In the genomic region with DNA sequence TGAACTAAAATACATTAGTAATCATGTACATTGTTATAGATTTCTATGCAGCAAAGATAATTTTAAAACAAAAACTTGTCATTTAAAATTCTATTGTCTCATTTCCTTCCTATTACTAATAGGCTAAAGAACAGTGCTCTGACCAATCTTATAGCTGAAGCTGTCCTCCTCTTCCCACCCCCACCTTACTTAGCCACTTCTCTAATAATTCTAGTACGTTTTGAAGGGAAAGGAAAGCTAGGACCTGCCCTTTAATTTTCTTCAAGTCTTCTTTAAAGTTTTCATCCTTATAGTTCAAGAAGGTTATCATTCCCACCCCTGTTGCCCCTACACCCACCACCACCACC, we compare ENCODE assay signal across 13 cellular contexts.
DNase-seq lines count a peak whose midpoint lies in the region; ATAC-seq and TF ChIP-seq lines count a peak whose summit lies in the region.
"Had no signal": no experiment of that assay in that cellular context is flagged by ENCODE, and none has a peak within 500 bp of the region (broad histone marks: within the 10 kb centered on the region; RNA-seq: fewer than 3 reads in every experiment).

No MANE protein-coding gene starts in this region.

- peak overlapping the region; percentile 95 for H3K27ac Mint-ChIP-seq in endothelial cell (ENCODE audit: unreplicated experiment)
- peak overlapping the region; percentile 79 to 91 for H3K27ac Mint-ChIP-seq in natural killer cell treated with Interleukin-12 subunit alpha and Interleukin-12 subunit beta and Interleukin-15 and Interleukin-18, amount 100 ng/mL, for 72 hours
- peak overlapping the region; percentile 58 for H3K27ac Mint-ChIP-seq in type B pancreatic cell
- H3K27ac Mint-ChIP-seq in CD8-positive, alpha-beta T cell: no peak overlapping the region

- H3K4me3 ChIP-seq in cardiac muscle cell: no peak overlapping the region
- H3K4me3 ChIP-seq in HAP-1: no peak overlapping the region
- H3K4me3 ChIP-seq in CD8-positive, alpha-beta T cell (ENCODE audit: low read depth, low read length): no peak overlapping the region

- peaks cover under 1% of the 10 kb centered on the region for H3K36me3 ChIP-seq in cardiac muscle cell
- no peaks in the 10 kb centered on the region for H3K36me3 ChIP-seq in HAP-1 (replicated peaks)
- no peaks in the 10 kb centered on the region for H3K36me3 ChIP-seq in CD8-positive, alpha-beta T cell (ENCODE audit: insufficient read depth, low read length)

- no peaks in the 10 kb centered on the region for H3K9me3 Mint-ChIP-seq in endothelial cell (ENCODE audit: unreplicated experiment)
- no peaks in the 10 kb centered on the region for H3K9me3 Mint-ChIP-seq in natural killer cell treated with Interleukin-12 subunit alpha and Interleukin-12 subunit beta and Interleukin-15 and Interleukin-18, amount 100 ng/mL, for 72 hours
- no peaks in the 10 kb centered on the region for H3K9me3 Mint-ChIP-seq in type B pancreatic cell
- H3K9me3 Mint-ChIP-seq in CD8-positive, alpha-beta T cell: no peaks in the 10 kb centered on the region
- H3K9me3 Mint-ChIP-seq: naive thymus-derived CD8-positive, alpha-beta T cell had no signal

- peaks cover 5% of the 10 kb centered on the region for H3K36me3 Mint-ChIP-seq in endothelial cell (ENCODE audit: low read depth, unreplicated experiment)
- peaks cover 6% of the 10 kb centered on the region for H3K36me3 Mint-ChIP-seq in natural killer cell treated with Interleukin-12 subunit alpha and Interleukin-12 subunit beta and Interleukin-15 and Interleukin-18, amount 100 ng/mL, for 72 hours
- peaks cover 14% of the 10 kb centered on the region for H3K36me3 Mint-ChIP-seq in type B pancreatic cell
- H3K36me3 Mint-ChIP-seq in CD8-positive, alpha-beta T cell: peaks cover 6% of the 10 kb centered on the region

- H3K4me1 ChIP-seq in cardiac muscle cell (ENCODE audit: low read depth) (peaks cover 68% of the 10 kb centered on the region), HAP-1 (peaks cover 22% of the 10 kb centered on the region)
- peaks cover 77% of the 10 kb centered on the region for H3K4me1 ChIP-seq in CD8-positive, alpha-beta T cell (ENCODE audit: insufficient read depth, low read length)

- no peak for ATAC-seq in Right ventricle myocardium inferior
- ATAC-seq in natural killer cell treated with Interleukin-12 subunit alpha and Interleukin-12 subunit beta and Interleukin-15 and Interleukin-18, amount 100 ng/mL, for 72 hours: no peak
- ATAC-seq in CD8-positive, alpha-beta T cell: no peak
- ATAC-seq in HG03039 (IDR thresholded peaks at IDR 0.05; ENCODE audit: unreplicated experiment): no peak
- ATAC-seq: naive thymus-derived CD8-positive, alpha-beta T cell had no signal

- H3K4me3 Mint-ChIP-seq in endothelial cell (ENCODE audit: unreplicated experiment): peak overlapping the region; percentile 62
- peak overlapping the region; percentile 55 for H3K4me3 Mint-ChIP-seq in natural killer cell treated with Interleukin-12 subunit alpha and Interleukin-12 subunit beta and Interleukin-15 and Interleukin-18, amount 100 ng/mL, for 72 hours
- H3K4me3 Mint-ChIP-seq in type B pancreatic cell: no peak overlapping the region
- no peak overlapping the region for H3K4me3 Mint-ChIP-seq in CD8-positive, alpha-beta T cell

- in situ Hi-C loops in HAP-1 (cut with MboI; ENCODE audit: low sequenced_read_pairs): no loop called here

- H3K27ac ChIP-seq in cardiac muscle cell: peak overlapping the region; percentile 25
- no peak overlapping the region for H3K27ac ChIP-seq in CD8-positive, alpha-beta T cell (ENCODE audit: low read depth, low read length)

- H3K27me3 Mint-ChIP-seq in endothelial cell (ENCODE audit: unreplicated experiment) (peaks cover 11% of the 10 kb centered on the region), type B pancreatic cell (no peaks in the 10 kb centered on the region)
- no peaks in the 10 kb centered on the region for H3K27me3 Mint-ChIP-seq in natural killer cell treated with Interleukin-12 subunit alpha and Interleukin-12 subunit beta and Interleukin-15 and Interleukin-18, amount 100 ng/mL, for 72 hours
- H3K27me3 Mint-ChIP-seq in CD8-positive, alpha-beta T cell (ENCODE audit: low read depth): no peaks in the 10 kb centered on the region
- H3K27me3 Mint-ChIP-seq: naive thymus-derived CD8-positive, alpha-beta T cell had no signal

- H3K9me3 ChIP-seq in cardiac muscle cell (ENCODE audit: low read depth) (no peaks in the 10 kb centered on the region), HAP-1 (no peaks in the 10 kb centered on the region)
- no peaks in the 10 kb centered on the region for H3K9me3 ChIP-seq in CD8-positive, alpha-beta T cell (ENCODE audit: low read length)

- POLR2A ChIA-PET in CD8-positive, alpha-beta T cell (lab: Charles Lee): interaction anchor here (1.8 kb wide), 1 partner anchor 10 kb away, joined by 5 read pairs; no protein-coding TSS in a partner anchor

- no peaks in the 10 kb centered on the region for H3K27me3 ChIP-seq in cardiac muscle cell
- H3K27me3 ChIP-seq in HAP-1 (ENCODE audit: low read depth): no peaks in the 10 kb centered on the region
- no peaks in the 10 kb centered on the region for H3K27me3 ChIP-seq in CD8-positive, alpha-beta T cell (ENCODE audit: insufficient read depth, low read length)

- intact Hi-C loops in Right ventricle myocardium inferior (cut with DNase I): loop anchor here (2.0 to 5.0 kb wide), 2 partner anchors 41 to 55 kb away; no protein-coding TSS in a partner anchor
- intact Hi-C loops in CD8-positive, alpha-beta T cell (cut with DNase I, micrococcal nuclease): no loop called here

- CTCF ChIA-PET in CD8-positive, alpha-beta T cell (lab: Charles Lee): interaction anchor here (1.5 kb wide), 1 partner anchor 19 kb away, joined by 9 read pairs; no protein-coding TSS in a partner anchor

- DNase-seq in cardiac muscle cell (ENCODE audit: low read depth in 1 of 2, low spot score in 1 of 2) (no peak), Right ventricle myocardium inferior (ENCODE audit: missing footprints) (no peak), endothelial cell (ENCODE audit: low spot score) (no peak), type B pancreatic cell (ENCODE audit: extremely low spot score, unreplicated experiment) (no peak), HAP-1 (ENCODE audit: low spot score in 2 of 2) (no peak)
- no peak for DNase-seq in natural killer cell treated with Interleukin-12 subunit alpha and Interleukin-12 subunit beta and Interleukin-15 and Interleukin-18, amount 100 ng/mL, for 72 hours (ENCODE audit: low spot score)
- no peak for DNase-seq in CD8-positive, alpha-beta T cell
- DNase-seq: ACHN; activated CD8-positive, alpha-beta memory T cell treated with anti-CD3 and anti-CD28 coated beads, Interleukin-2, amount 50 U/mL, for 48 hours; naive thymus-derived CD8-positive, alpha-beta T cell; NCI-H2171 treated with DMSO at 0.1 percent for 48 hours; stimulated activated CD4-positive, alpha-beta T cell treated with anti-CD3 and anti-CD28 coated beads, Interleukin-12 subunit alpha, Interleukin-12 subunit beta, amount 100 ng/mL, for 4 hours had no signal

- TF ChIP-seq CTCF in cardiac muscle cell (IDR thresholded peaks at IDR 0.05; ENCODE audit: low read depth, low read length) (no peak), endothelial cell (IDR thresholded peaks at IDR 0.05; ENCODE audit: unreplicated experiment) (no peak), type B pancreatic cell (conservative IDR thresholded peaks at IDR 0.05) (no peak)
- no peak for TF ChIP-seq CTCF in CD8-positive, alpha-beta T cell (IDR thresholded peaks at IDR 0.05)

- H3K4me1 Mint-ChIP-seq in endothelial cell (ENCODE audit: unreplicated experiment) (peaks cover 82% of the 10 kb centered on the region), type B pancreatic cell (ENCODE audit: unreplicated experiment) (peaks cover 66% of the 10 kb centered on the region)
- peaks cover 71 to 80% of the 10 kb centered on the region in 2 donors for H3K4me1 Mint-ChIP-seq in natural killer cell treated with Interleukin-12 subunit alpha and Interleukin-12 subunit beta and Interleukin-15 and Interleukin-18, amount 100 ng/mL, for 72 hours (ENCODE audit: low read depth in 2 of 2)
- H3K4me1 Mint-ChIP-seq in CD8-positive, alpha-beta T cell (ENCODE audit: low read depth): peaks cover 90% of the 10 kb centered on the region

Comparison
In these comparisons a context has a peak if more than half of its experiments do, and no peak if none do; other contexts are left out.
1. H3K4me3 Mint-ChIP-seq: peak in endothelial cell (single experiment) and natural killer cell treated with Interleukin-12 subunit alpha and Interleukin-12 subunit beta and Interleukin-15 and Interleukin-18, amount 100 ng/mL, for 72 hours (single experiment); none in type B pancreatic cell (single experiment) and CD8-positive, alpha-beta T cell (single experiment).